Comparison of ENCODE assay signal across 25 cellular contexts in genomic region chr1:44471911-44472439, GRCh38.
"Had no signal": no experiment of that assay in that cellular context is flagged by ENCODE, and none has a peak within 500 bp of the region (broad histone marks: within the 10 kb centered on the region; RNA-seq: fewer than 3 reads in every experiment).

No MANE protein-coding gene starts in this region.

- H3K36me3 Mint-ChIP-seq: activated CD4-positive, alpha-beta memory T cell treated with anti-CD3 and anti-CD28 coated beads for 36 hours had no signal

- H3K27ac ChIP-seq: brain microvascular endothelial cell, cardiac muscle cell, SK-N-MC had no signal

- H3K27ac Mint-ChIP-seq: activated B cell treated with CpG ODN at 0.5 μM for 24 hours; activated CD4-positive, alpha-beta memory T cell treated with anti-CD3 and anti-CD28 coated beads for 36 hours; activated CD4-positive, alpha-beta T cell treated with anti-CD3 and anti-CD28 coated beads, Interleukin-2, amount 10 ng/mL, durations not matched to agents 7 days and 5 days; activated naive CD4-positive, alpha-beta T cell treated with anti-CD3 and anti-CD28 coated beads for 36 hours; activated naive CD8-positive, alpha-beta T cell had no signal

- H3K9me3 Mint-ChIP-seq: activated CD4-positive, alpha-beta memory T cell treated with anti-CD3 and anti-CD28 coated beads for 36 hours; activated CD4-positive, alpha-beta T cell treated with anti-CD3 and anti-CD28 coated beads, Interleukin-2, amount 10 ng/mL, durations not matched to agents 7 days and 5 days; activated naive CD4-positive, alpha-beta T cell treated with anti-CD3 and anti-CD28 coated beads for 36 hours had no signal

- H3K4me3 Mint-ChIP-seq: activated B cell treated with CpG ODN at 0.5 μM for 24 hours; activated CD4-positive, alpha-beta memory T cell treated with anti-CD3 and anti-CD28 coated beads for 36 hours; activated naive CD4-positive, alpha-beta T cell treated with anti-CD3 and anti-CD28 coated beads for 36 hours; activated naive CD8-positive, alpha-beta T cell; activated T-cell treated with anti-CD3 and anti-CD28 coated beads, Interleukin-2, amount 50 U/mL, for 4 hours had no signal

- H3K27me3 ChIP-seq: cardiac muscle cell had no signal

- H3K4me3 ChIP-seq: cardiac muscle cell, SK-N-MC had no signal

- H3K36me3 ChIP-seq: brain microvascular endothelial cell, cardiac muscle cell had no signal

- ATAC-seq: activated T-cell treated with anti-CD3 and anti-CD28 coated beads, Interleukin-2, amount 50 U/mL, for 4 hours; Right ventricle myocardium inferior had no signal

- DNase-seq: activated B cell treated with CpG ODN at 0.5 μM for 24 hours; activated CD4-positive, alpha-beta memory T cell treated with anti-CD3 and anti-CD28 coated beads for 36 hours; activated CD4-positive, alpha-beta T cell treated with anti-CD3 and anti-CD28 coated beads, Interleukin-2, amount 10 ng/mL, durations not matched to agents 7 days and 5 days; activated CD8-positive, alpha-beta memory T cell treated with anti-CD3 and anti-CD28 coated beads for 24 hours; activated gamma-delta T cell; activated naive CD4-positive, alpha-beta T cell treated with anti-CD3 and anti-CD28 coated beads for 36 hours; activated T-cell treated with anti-CD3 and anti-CD28 coated beads, Interleukin-2, amount 50 U/mL, for 4 hours; brain microvascular endothelial cell; Kasumi-1; KBM-7; NCI-H1048; NCI-H146; NCI-H187 treated with DMSO at 0.1 percent for 48 hours; NCI-H2081 treated with DMSO at 0.1 percent for 48 hours; NCI-H2171; NCI-H2227 treated with DMSO at 0.1 percent for 48 hours; NCI-H446 treated with DMSO at 0.1 percent for 48 hours; NCI-H524 treated with DMSO at 0.1 percent for 48 hours; NCI-H774; RPMI8226; SW 1271 had no signal
